Comparison of ENCODE assay signal across 1 cellular context in the genomic region with DNA sequence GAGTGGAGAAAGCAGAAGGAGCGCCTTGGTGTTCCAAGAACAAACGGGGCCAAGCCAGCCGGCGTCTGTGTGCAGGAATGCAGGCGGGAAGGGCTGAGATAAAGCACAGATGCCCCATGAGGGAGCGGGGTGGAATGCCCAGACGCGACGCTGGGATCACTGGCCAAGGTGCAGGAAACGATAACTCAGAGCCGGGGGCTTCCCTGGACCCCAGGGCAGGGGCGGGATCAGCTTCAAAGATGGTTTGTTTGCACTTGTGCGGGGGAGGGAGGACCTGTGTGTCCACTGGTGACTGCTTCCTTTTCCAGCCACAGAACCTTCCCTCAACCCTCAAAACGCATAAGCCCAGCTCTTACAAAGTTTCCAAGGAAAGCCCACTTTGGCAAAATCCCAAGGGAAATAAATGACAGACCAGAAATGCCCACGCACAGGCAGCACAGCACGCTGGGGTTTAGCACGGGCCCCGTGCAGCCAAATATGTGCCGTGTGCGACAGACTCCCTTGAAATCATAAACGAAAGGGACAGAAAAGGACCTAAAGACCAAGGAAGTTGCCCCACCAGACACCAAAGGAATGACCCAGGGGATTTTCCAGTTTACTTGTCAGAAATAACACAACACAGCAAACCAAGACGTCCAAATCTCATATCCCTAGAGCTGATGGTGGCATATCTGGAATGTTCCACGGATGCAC.
A peak's percentile ranks its signal among the peaks of the same experiment; 100 is the strongest.
TF ChIP-seq lines count a peak whose summit lies in the region.

No MANE protein-coding gene starts in this region.

TF ChIP-seq in HepG2, 621 proteins besides CTCF, POLR2A, EP300 and RAD21 (continued from another document and continues in another):
- TF ChIP-seq, protein P1, sequence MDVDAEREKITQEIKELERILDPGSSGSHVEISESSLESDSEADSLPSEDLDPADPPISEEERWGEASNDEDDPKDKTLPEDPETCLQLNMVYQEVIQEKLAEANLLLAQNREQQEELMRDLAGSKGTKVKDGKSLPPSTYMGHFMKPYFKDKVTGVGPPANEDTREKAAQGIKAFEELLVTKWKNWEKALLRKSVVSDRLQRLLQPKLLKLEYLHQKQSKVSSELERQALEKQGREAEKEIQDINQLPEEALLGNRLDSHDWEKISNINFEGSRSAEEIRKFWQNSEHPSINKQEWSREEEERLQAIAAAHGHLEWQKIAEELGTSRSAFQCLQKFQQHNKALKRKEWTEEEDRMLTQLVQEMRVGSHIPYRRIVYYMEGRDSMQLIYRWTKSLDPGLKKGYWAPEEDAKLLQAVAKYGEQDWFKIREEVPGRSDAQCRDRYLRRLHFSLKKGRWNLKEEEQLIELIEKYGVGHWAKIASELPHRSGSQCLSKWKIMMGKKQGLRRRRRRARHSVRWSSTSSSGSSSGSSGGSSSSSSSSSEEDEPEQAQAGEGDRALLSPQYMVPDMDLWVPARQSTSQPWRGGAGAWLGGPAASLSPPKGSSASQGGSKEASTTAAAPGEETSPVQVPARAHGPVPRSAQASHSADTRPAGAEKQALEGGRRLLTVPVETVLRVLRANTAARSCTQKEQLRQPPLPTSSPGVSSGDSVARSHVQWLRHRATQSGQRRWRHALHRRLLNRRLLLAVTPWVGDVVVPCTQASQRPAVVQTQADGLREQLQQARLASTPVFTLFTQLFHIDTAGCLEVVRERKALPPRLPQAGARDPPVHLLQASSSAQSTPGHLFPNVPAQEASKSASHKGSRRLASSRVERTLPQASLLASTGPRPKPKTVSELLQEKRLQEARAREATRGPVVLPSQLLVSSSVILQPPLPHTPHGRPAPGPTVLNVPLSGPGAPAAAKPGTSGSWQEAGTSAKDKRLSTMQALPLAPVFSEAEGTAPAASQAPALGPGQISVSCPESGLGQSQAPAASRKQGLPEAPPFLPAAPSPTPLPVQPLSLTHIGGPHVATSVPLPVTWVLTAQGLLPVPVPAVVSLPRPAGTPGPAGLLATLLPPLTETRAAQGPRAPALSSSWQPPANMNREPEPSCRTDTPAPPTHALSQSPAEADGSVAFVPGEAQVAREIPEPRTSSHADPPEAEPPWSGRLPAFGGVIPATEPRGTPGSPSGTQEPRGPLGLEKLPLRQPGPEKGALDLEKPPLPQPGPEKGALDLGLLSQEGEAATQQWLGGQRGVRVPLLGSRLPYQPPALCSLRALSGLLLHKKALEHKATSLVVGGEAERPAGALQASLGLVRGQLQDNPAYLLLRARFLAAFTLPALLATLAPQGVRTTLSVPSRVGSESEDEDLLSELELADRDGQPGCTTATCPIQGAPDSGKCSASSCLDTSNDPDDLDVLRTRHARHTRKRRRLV (CRISPR knock-in tag; IDR thresholded peaks at IDR 0.05) = 0 out of 2 replicates have a peak, but pooled peaks have one; percentile 44
- TF ChIP-seq NR2C2 (CRISPR knock-in tag; IDR thresholded peaks at IDR 0.05; ENCODE audit: borderline replicate concordance) (peak; percentile 60; the same call in 1 of the 2 replicates), FIP1L1 (IDR thresholded peaks at IDR 0.05; ENCODE audit: borderline replicate concordance, insufficient read depth, low read depth, low read length) (no peak), ZNF674 (CRISPR knock-in tag; IDR thresholded peaks at IDR 0.05; ENCODE audit: low read depth) (no peak), ZNF253 (CRISPR knock-in tag; IDR thresholded peaks at IDR 0.05; ENCODE audit: borderline replicate concordance) (0 out of 2 replicates have a peak, but pooled peaks have one; percentile 65), DMAP1 (CRISPR knock-in tag; IDR thresholded peaks at IDR 0.05) (0 out of 2 replicates have a peak, but pooled peaks have one; percentile 40), ZBTB14 (CRISPR knock-in tag; IDR thresholded peaks at IDR 0.05) (peak; percentile 49; the same call in 1 of the 2 replicates), NFYC (CRISPR knock-in tag; IDR thresholded peaks at IDR 0.05) (no peak), RORA (CRISPR knock-in tag; IDR thresholded peaks at IDR 0.05) (no peak), IRX3 (CRISPR knock-in tag; IDR thresholded peaks at IDR 0.05; ENCODE audit: borderline replicate concordance, low read depth) (no peak), ETV5 (CRISPR knock-in tag; IDR thresholded peaks at IDR 0.05; ENCODE audit: borderline replicate concordance) (peak; percentile 84; the same call in 1 of the 2 replicates), HOXA5 (CRISPR knock-in tag; IDR thresholded peaks at IDR 0.05) (peak; percentile 73; the same call in 1 of the 2 replicates), REPIN1 (CRISPR knock-in tag; IDR thresholded peaks at IDR 0.05; ENCODE audit: borderline replicate concordance, low read depth) (peak; percentile 75; the same call in 1 of the 2 replicates), CEBPB (IDR thresholded peaks at IDR 0.05; ENCODE audit: borderline replicate concordance, low read depth, low read length) (no peak), AGO1 (IDR thresholded peaks at IDR 0.05; ENCODE audit: low read depth, low read length, poor library complexity, severe bottlenecking) (no peak), TEF (CRISPR knock-in tag; IDR thresholded peaks at IDR 0.05) (0 out of 2 replicates have a peak, but pooled peaks have one; percentile 54), CREB1 (IDR thresholded peaks at IDR 0.05) (no peak), CREB1 (CRISPR knock-in tag; IDR thresholded peaks at IDR 0.05) (no peak), ZFYVE20 (CRISPR knock-in tag; IDR thresholded peaks at IDR 0.05; ENCODE audit: borderline replicate concordance, low read depth) (no peak), HIC2 (CRISPR knock-in tag; IDR thresholded peaks at IDR 0.05; ENCODE audit: low read depth) (peak; percentile 80), ZBTB44 (CRISPR knock-in tag; IDR thresholded peaks at IDR 0.05) (no peak), ZNF292 (CRISPR knock-in tag; IDR thresholded peaks at IDR 0.05; ENCODE audit: borderline replicate concordance, low read depth) (peak; percentile 98), RCOR2 (CRISPR knock-in tag; IDR thresholded peaks at IDR 0.05) (no peak), ZNF556 (CRISPR knock-in tag; IDR thresholded peaks at IDR 0.05; ENCODE audit: borderline replicate concordance) (peak; percentile 92; the same call in 1 of the 2 replicates), ZNF766 (CRISPR knock-in tag; IDR thresholded peaks at IDR 0.05; ENCODE audit: borderline replicate concordance) (0 out of 2 replicates have a peak, but pooled peaks have one; percentile 64)
- TF ChIP-seq, protein P2, sequence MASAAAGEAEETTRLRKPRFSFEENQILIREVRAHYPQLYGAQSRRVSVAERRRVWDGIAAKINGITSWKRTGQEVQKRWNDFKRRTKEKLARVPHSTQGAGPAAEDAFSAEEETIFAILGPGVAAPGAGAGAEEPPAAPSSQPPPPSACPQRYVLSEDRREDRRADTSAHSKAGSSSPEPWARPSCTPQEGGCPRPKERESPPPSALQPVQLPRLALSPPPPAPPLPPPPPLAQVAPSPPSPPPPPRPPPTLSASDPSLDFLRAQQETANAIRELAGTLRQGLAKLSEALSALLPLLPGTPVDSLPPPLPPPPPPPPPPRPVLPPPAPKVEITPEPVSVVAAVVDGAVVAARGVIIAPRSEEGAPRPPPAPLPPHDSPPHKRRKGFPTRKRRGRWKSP (CRISPR knock-in tag; IDR thresholded peaks at IDR 0.05) = no peak
- TF ChIP-seq, protein P3, sequence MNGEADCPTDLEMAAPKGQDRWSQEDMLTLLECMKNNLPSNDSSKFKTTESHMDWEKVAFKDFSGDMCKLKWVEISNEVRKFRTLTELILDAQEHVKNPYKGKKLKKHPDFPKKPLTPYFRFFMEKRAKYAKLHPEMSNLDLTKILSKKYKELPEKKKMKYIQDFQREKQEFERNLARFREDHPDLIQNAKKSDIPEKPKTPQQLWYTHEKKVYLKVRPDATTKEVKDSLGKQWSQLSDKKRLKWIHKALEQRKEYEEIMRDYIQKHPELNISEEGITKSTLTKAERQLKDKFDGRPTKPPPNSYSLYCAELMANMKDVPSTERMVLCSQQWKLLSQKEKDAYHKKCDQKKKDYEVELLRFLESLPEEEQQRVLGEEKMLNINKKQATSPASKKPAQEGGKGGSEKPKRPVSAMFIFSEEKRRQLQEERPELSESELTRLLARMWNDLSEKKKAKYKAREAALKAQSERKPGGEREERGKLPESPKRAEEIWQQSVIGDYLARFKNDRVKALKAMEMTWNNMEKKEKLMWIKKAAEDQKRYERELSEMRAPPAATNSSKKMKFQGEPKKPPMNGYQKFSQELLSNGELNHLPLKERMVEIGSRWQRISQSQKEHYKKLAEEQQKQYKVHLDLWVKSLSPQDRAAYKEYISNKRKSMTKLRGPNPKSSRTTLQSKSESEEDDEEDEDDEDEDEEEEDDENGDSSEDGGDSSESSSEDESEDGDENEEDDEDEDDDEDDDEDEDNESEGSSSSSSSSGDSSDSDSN (CRISPR knock-in tag; IDR thresholded peaks at IDR 0.05) = peak; percentile 50
- TF ChIP-seq, protein P4, sequence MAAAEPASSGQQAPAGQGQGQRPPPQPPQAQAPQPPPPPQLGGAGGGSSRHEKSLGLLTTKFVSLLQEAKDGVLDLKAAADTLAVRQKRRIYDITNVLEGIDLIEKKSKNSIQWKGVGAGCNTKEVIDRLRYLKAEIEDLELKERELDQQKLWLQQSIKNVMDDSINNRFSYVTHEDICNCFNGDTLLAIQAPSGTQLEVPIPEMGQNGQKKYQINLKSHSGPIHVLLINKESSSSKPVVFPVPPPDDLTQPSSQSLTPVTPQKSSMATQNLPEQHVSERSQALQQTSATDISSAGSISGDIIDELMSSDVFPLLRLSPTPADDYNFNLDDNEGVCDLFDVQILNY (CRISPR knock-in tag; conservative IDR thresholded peaks at IDR 0.05) = 0 out of 2 replicates have a peak, but pooled peaks have one; percentile 56
